ENCODE assay signal across 30 cellular contexts in the genomic region with DNA sequence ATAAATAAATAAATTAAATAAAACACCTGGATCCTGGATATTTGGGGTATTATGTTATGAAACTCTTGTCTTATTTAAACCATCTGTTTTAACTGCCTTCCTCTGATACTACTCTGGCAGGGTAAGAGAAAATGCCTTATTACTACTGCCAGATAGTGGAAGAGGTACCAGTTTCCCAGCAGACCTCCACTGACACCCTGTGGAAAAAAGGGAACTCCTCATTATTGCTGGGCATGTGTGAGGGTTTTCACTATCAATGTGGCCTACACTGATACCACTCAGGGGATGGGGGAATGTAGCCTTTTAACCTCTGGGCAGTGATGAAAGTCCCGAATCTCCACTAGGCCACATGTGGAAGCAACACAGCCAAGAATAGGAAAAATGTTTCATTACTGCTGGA.
A peak's percentile ranks its signal among the peaks of the same experiment; 100 is the strongest.
DNase-seq lines count a peak whose midpoint lies in the region; FAIRE-seq and TF ChIP-seq lines count a peak whose summit lies in the region.
"Had no signal": no experiment of that assay in that cellular context is flagged by ENCODE, and none has a peak within 500 bp of the region (broad histone marks: within the 10 kb centered on the region; RNA-seq: fewer than 3 reads in every experiment).

No MANE protein-coding gene starts in this region.

- no peaks in the 10 kb centered on the region for H3K36me3 ChIP-seq in brain microvascular endothelial cell (replicated peaks)
- H3K36me3 ChIP-seq: cardiac muscle cell, esophagus muscularis mucosa, gastroesophageal sphincter had no signal

- no peaks in the 10 kb centered on the region for H3K27me3 ChIP-seq in brain microvascular endothelial cell (replicated peaks)
- H3K27me3 ChIP-seq: cardiac muscle cell, esophagus muscularis mucosa, gastroesophageal sphincter, hepatocyte had no signal

- TF ChIP-seq POLR2A in NB4 (IDR thresholded peaks at IDR 0.05; ENCODE audit: extremely low read depth, insufficient read length): no peak

- DNase-seq in ACHN (peak; percentile 24), NB4 (ENCODE audit: low read depth) (peak; percentile 1), brain microvascular endothelial cell (no peak), fibroblast of pulmonary artery (ENCODE audit: low read depth) (no peak), RCC 7860 (ENCODE audit: low spot score) (no peak), SKM-1 (lab: John Stamatoyannopoulos, UW; ENCODE audit: unreplicated experiment) (no peak), iPS-NIHi11 (ENCODE audit: low spot score) (no peak), DMS 273 treated with DMSO at 0.1 percent for 48 hours (lab: John Stamatoyannopoulos, UW) (no peak)
- DNase-seq: 8988T; activated CD4-positive, alpha-beta T cell treated with anti-CD3 and anti-CD28 coated beads, Interleukin-2, amount 10 ng/mL, durations not matched to agents 24 days and 14 days; activated CD8-positive, alpha-beta memory T cell treated with anti-CD3 and anti-CD28 coated beads for 24 hours; activated T-cell treated with anti-CD3 and anti-CD28 coated beads for 4 hours; Calu3; DND-41; effector memory CD4-positive, alpha-beta T cell; GOT3; KBM-7; NCI-H1105; NCI-H2029; NCI-H524 treated with DMSO at 0.1 percent for 48 hours; nephron progenitor cell; SHP77 treated with DMSO at 0.1 percent for 48 hours; substantia nigra; T-helper 9 cell; trophoblast cell had no signal

- TF ChIP-seq CTCF in NB4 (IDR thresholded peaks at IDR 0.05; ENCODE audit: low read depth, low read length): no peak
- peak; percentile 37 for TF ChIP-seq CTCF in brain microvascular endothelial cell (IDR thresholded peaks at IDR 0.05; ENCODE audit: low read depth, low read length, missing control alignments)
- TF ChIP-seq CTCF in fibroblast of pulmonary artery (IDR thresholded peaks at IDR 0.05; ENCODE audit: low read length, missing control alignments): peak; percentile 4

- no peak overlapping the region for H3K27ac ChIP-seq in brain microvascular endothelial cell
- H3K27ac ChIP-seq: cardiac muscle cell, coronary artery, esophagus muscularis mucosa, gastroesophageal sphincter, hepatocyte had no signal

- in situ Hi-C loops in ACHN (cut with HindIII; ENCODE audit: low pct_ligation_motif_present, low pct_unique_long_range_greater_than_20kb, low sequenced_read_pairs) (no loop called here), brain microvascular endothelial cell (cut with HindIII; ENCODE audit: low pct_ligation_motif_present, low sequenced_read_pairs) (no loop called here)

- FAIRE-seq in RCC 7860 (lab: Jason Lieb, UNC): no peak

- H3K4me3 ChIP-seq in NB4 (ENCODE audit: low read depth, low read length) (no peak overlapping the region), brain microvascular endothelial cell (ENCODE audit: low read depth, low read length) (no peak overlapping the region), fibroblast of pulmonary artery (replicated peaks; ENCODE audit: low read depth, low read length) (no peak overlapping the region)
- H3K4me3 ChIP-seq: cardiac muscle cell, coronary artery, esophagus muscularis mucosa, gastroesophageal sphincter, hepatocyte had no signal

Comparison
In these comparisons a context has a peak if more than half of its experiments do, and no peak if none do; other contexts are left out.
1. DNase-seq: peak in ACHN (single experiment) and NB4 (single experiment); none in brain microvascular endothelial cell (single experiment), fibroblast of pulmonary artery (single experiment), RCC 7860 (single experiment), SKM-1 (single experiment), iPS-NIHi11 (single experiment) and DMS 273 treated with DMSO at 0.1 percent for 48 hours (single experiment).